ENCODE assay signal across 24 cellular contexts in genomic region chr19:6788896-6789295, GRCh38. TPM values are rescaled to one million over a fixed set of nuclear protein-coding genes. Genes with fewer than 3 reads are reported as not detected.
DNase-seq lines count a peak whose midpoint lies in the region; ATAC-seq and TF ChIP-seq lines count a peak whose summit lies in the region.
"Had no signal": no experiment of that assay in that cellular context is flagged by ENCODE, and none has a peak within 500 bp of the region (broad histone marks: within the 10 kb centered on the region; RNA-seq: fewer than 3 reads in every experiment).

No MANE protein-coding gene starts in this region.

- H3K9me3 ChIP-seq in CD4-positive, CD25-positive, alpha-beta regulatory T cell (ENCODE audit: control insufficient read depth in 2 of 2, low read length in 2 of 2), result no peaks in the 10 kb centered on the region
- H3K9me3 ChIP-seq in CD8-positive, alpha-beta T cell (ENCODE audit: low read length), result no peaks in the 10 kb centered on the region
- no peaks in the 10 kb centered on the region for H3K9me3 ChIP-seq in thyroid gland
- H3K9me3 ChIP-seq: BE2C had no signal

- intact Hi-C loops in CD8-positive, alpha-beta T cell (cut with DNase I, micrococcal nuclease), result loop anchor here in 1 of 2 experiments (2.0 kb wide), 1 partner anchor 16 kb away; the partner anchor contains the start of gene VAV1
- intact Hi-C loops in thyroid gland (cut with DNase I), result no loop called here

- no peak overlapping the region for H3K4me3 Mint-ChIP-seq in CD4-positive, CD25-positive, alpha-beta regulatory T cell
- H3K4me3 Mint-ChIP-seq in CD8-positive, alpha-beta T cell, result no peak overlapping the region
- peak overlapping the region in 7 of 10 donors; percentile 30 to 69 (median 55) for H3K4me3 Mint-ChIP-seq in naive thymus-derived CD8-positive, alpha-beta T cell
- H3K4me3 Mint-ChIP-seq: HFFc6 had no signal

- DNase-seq in CD4-positive, CD25-positive, alpha-beta regulatory T cell, result no peak
- DNase-seq in CD8-positive, alpha-beta T cell, result no peak
- no peak for DNase-seq in naive thymus-derived CD8-positive, alpha-beta T cell
- no peak for DNase-seq in thyroid gland
- DNase-seq in NCI-H526 treated with DMSO at 0.1 percent for 48 hours (lab: John Stamatoyannopoulos, UW), result no peak
- no peak for DNase-seq in effector CD4-positive, alpha-beta T cell
- DNase-seq: BE2C; DMS 273 treated with DMSO at 0.1 percent for 48 hours; GF-D8; GOT3; HFFc6; KG1; NCI-H1105; NCI-H1694 treated with DMSO at 0.1 percent for 48 hours; NCI-H345; NCI-H69; NK-92 treated with Interleukin-12 subunit alpha and Interleukin-12 subunit beta, amount 100 ng/mL, for 24 hours; SHP77 treated with DMSO at 0.1 percent for 48 hours had no signal

- 58 to 67% methylated on average over 4 of the region's 4 CpGs for WGBS in thyroid gland, 2 donors

- ATAC-seq in CD4-positive, CD25-positive, alpha-beta regulatory T cell (ENCODE audit: low read depth in 2 of 2), result no peak
- no peak for ATAC-seq in CD8-positive, alpha-beta T cell
- ATAC-seq in naive thymus-derived CD8-positive, alpha-beta T cell, result no peak
- ATAC-seq: HepG2, SK-N-SH treated with all-trans-retinoic acid at 6 μM for 48 hours had no signal

- peaks cover 7% of the 10 kb centered on the region for H3K4me1 ChIP-seq in CD4-positive, CD25-positive, alpha-beta regulatory T cell (ENCODE audit: control insufficient read depth, insufficient read depth, low read length, poor library complexity, severe bottlenecking)
- peaks cover 50% of the 10 kb centered on the region for H3K4me1 ChIP-seq in CD8-positive, alpha-beta T cell (ENCODE audit: insufficient read depth, low read length)
- no peaks in the 10 kb centered on the region for H3K4me1 ChIP-seq in thyroid gland
- H3K4me1 ChIP-seq: BE2C had no signal

- no peak for TF ChIP-seq POLR2A in thyroid gland (IDR thresholded peaks at IDR 0.05)

- H3K9me3 Mint-ChIP-seq in CD4-positive, CD25-positive, alpha-beta regulatory T cell, result no peaks in the 10 kb centered on the region
- no peaks in the 10 kb centered on the region for H3K9me3 Mint-ChIP-seq in CD8-positive, alpha-beta T cell
- peaks cover 0 to under 1% (median 0%) of the 10 kb centered on the region in 9 donors for H3K9me3 Mint-ChIP-seq in naive thymus-derived CD8-positive, alpha-beta T cell

- no peak for TF ChIP-seq CTCF in CD8-positive, alpha-beta T cell (IDR thresholded peaks at IDR 0.05)
- no peak for TF ChIP-seq CTCF in VCaP (conservative IDR thresholded peaks at IDR 0.05)
- TF ChIP-seq CTCF in thyroid gland (IDR thresholded peaks at IDR 0.05), result no peak

- no peak overlapping the region for H3K27ac ChIP-seq in CD4-positive, CD25-positive, alpha-beta regulatory T cell (ENCODE audit: insufficient read depth, low read length, poor library complexity, severe bottlenecking)
- H3K27ac ChIP-seq in CD8-positive, alpha-beta T cell (ENCODE audit: low read depth, low read length), result no peak overlapping the region
- H3K27ac ChIP-seq in VCaP (peak overlapping the region; percentile 39), thyroid gland (no peak overlapping the region)

- H3K36me3 Mint-ChIP-seq in CD4-positive, CD25-positive, alpha-beta regulatory T cell, result peaks cover 37% of the 10 kb centered on the region
- H3K36me3 Mint-ChIP-seq in CD8-positive, alpha-beta T cell, result peaks cover 65% of the 10 kb centered on the region
- peaks cover 0 to 58% (median 16%) of the 10 kb centered on the region in 3 donors for H3K36me3 Mint-ChIP-seq in naive thymus-derived CD8-positive, alpha-beta T cell

- H3K27me3 ChIP-seq in CD4-positive, CD25-positive, alpha-beta regulatory T cell (ENCODE audit: control insufficient read depth, insufficient read depth, low read length), result no peaks in the 10 kb centered on the region
- no peaks in the 10 kb centered on the region for H3K27me3 ChIP-seq in CD8-positive, alpha-beta T cell (ENCODE audit: insufficient read depth, low read length)
- H3K27me3 ChIP-seq in thyroid gland, result no peaks in the 10 kb centered on the region
- H3K27me3 ChIP-seq: BE2C had no signal

- no peak overlapping the region for H3K4me3 ChIP-seq in CD4-positive, CD25-positive, alpha-beta regulatory T cell (ENCODE audit: low read depth, low read length)
- H3K4me3 ChIP-seq in CD8-positive, alpha-beta T cell (ENCODE audit: low read depth, low read length), result no peak overlapping the region
- H3K4me3 ChIP-seq in thyroid gland (replicated peaks in 1 of 3), result no peak overlapping the region

- no peaks in the 10 kb centered on the region for H3K27me3 Mint-ChIP-seq in CD4-positive, CD25-positive, alpha-beta regulatory T cell
- no peaks in the 10 kb centered on the region for H3K27me3 Mint-ChIP-seq in CD8-positive, alpha-beta T cell (ENCODE audit: low read depth)
- H3K27me3 Mint-ChIP-seq in naive thymus-derived CD8-positive, alpha-beta T cell, result no peaks in the 10 kb centered on the region

- CTCF ChIA-PET in CD8-positive, alpha-beta T cell (lab: Charles Lee), result no interaction called here

- POLR2A ChIA-PET in CD8-positive, alpha-beta T cell (lab: Charles Lee), result no interaction called here
- POLR2A ChIA-PET in naive thymus-derived CD8-positive, alpha-beta T cell (lab: Charles Lee), result interaction anchor here (0.7 to 4.1 kb wide), 3 partner anchors 12 to 103 kb away, joined by 3 to 24 read pairs (median 3); no protein-coding TSS in a partner anchor

- peak overlapping the region in 2 of 3 donors; percentile 29 to 83 for H3K27ac Mint-ChIP-seq in CD4-positive, CD25-positive, alpha-beta regulatory T cell
- H3K27ac Mint-ChIP-seq in CD8-positive, alpha-beta T cell, result peak overlapping the region; percentile 79
- peak overlapping the region; percentile 77 to 90 (median 82) for H3K27ac Mint-ChIP-seq in naive thymus-derived CD8-positive, alpha-beta T cell
- H3K27ac Mint-ChIP-seq: HFFc6 had no signal

- H3K4me1 Mint-ChIP-seq in CD4-positive, CD25-positive, alpha-beta regulatory T cell, result peaks cover 6 to 72% (median 37%) of the 10 kb centered on the region in 4 donors
- peaks cover 69% of the 10 kb centered on the region for H3K4me1 Mint-ChIP-seq in CD8-positive, alpha-beta T cell (ENCODE audit: low read depth)
- H3K4me1 Mint-ChIP-seq in naive thymus-derived CD8-positive, alpha-beta T cell, result peaks cover 44 to 82% (median 77%) of the 10 kb centered on the region in 4 donors

- peaks cover 20% of the 10 kb centered on the region for H3K36me3 ChIP-seq in CD4-positive, CD25-positive, alpha-beta regulatory T cell (ENCODE audit: control insufficient read depth, insufficient read depth, low read length)
- peaks cover 4% of the 10 kb centered on the region for H3K36me3 ChIP-seq in CD8-positive, alpha-beta T cell (ENCODE audit: insufficient read depth, low read length)
- no peaks in the 10 kb centered on the region for H3K36me3 ChIP-seq in thyroid gland
- H3K36me3 ChIP-seq: BE2C had no signal

RNA-seq across cellular contexts. Expression of gene VAV1, which starts 16.4 kb away (rescaled TPM):
- total RNA-seq in CD4-positive, CD25-positive, alpha-beta regulatory T cell, result 117 TPM
- 10 to 100 TPM; 14.8 to 24.2 (median 21.8) TPM for polyA plus RNA-seq in CD4-positive, CD25-positive, alpha-beta regulatory T cell
- 10 to 100 TPM; 68.3 to 75.5 TPM for total RNA-seq in CD8-positive, alpha-beta T cell
- 10 to 100 TPM; 79.5 to 85.0 TPM for total RNA-seq in naive thymus-derived CD8-positive, alpha-beta T cell
- polyA plus RNA-seq in naive thymus-derived CD8-positive, alpha-beta T cell, result 10 to 100 TPM; 18.7 to 27.9 (median 19.9) TPM
- total RNA-seq in thyroid gland, result 1 to 10 TPM; 1.7 to 4.3 (median 2.6) TPM
- total RNA-seq: HepG2, HFFc6, MCF 10A had no signal
- polyA plus RNA-seq: AG04450, HepG2 had no signal

RNA-seq across cellular contexts. Expression of gene SH2D3A, which starts 21.7 kb away (rescaled TPM):
- total RNA-seq in CD4-positive, CD25-positive, alpha-beta regulatory T cell, result 46.2 TPM
- polyA plus RNA-seq in CD4-positive, CD25-positive, alpha-beta regulatory T cell, result 10 to 100 TPM; 19.5 to 26.5 (median 22.1) TPM
- 10 to 100 TPM; 33.5 to 38.8 TPM for total RNA-seq in CD8-positive, alpha-beta T cell
- total RNA-seq in naive thymus-derived CD8-positive, alpha-beta T cell, result 10 to 100 TPM; 45.8 to 46.5 TPM
- polyA plus RNA-seq in naive thymus-derived CD8-positive, alpha-beta T cell, result 10 to 100 TPM; 23.0 to 47.3 (median 35.7) TPM
- 10 to 100 TPM; 14.1 to 27.4 (median 20.7) TPM for total RNA-seq in thyroid gland
- total RNA-seq: HFFc6, RPMI7951 had no signal
- polyA plus RNA-seq: AG04450 had no signal

RNA-seq across cellular contexts. Expression of gene TRIP10, which starts 49.4 kb away (rescaled TPM):
- total RNA-seq in CD4-positive, CD25-positive, alpha-beta regulatory T cell, result 2.6 TPM
- polyA plus RNA-seq in CD4-positive, CD25-positive, alpha-beta regulatory T cell, result under 1 TPM in 3 of 4 donors, not detected in 1; 0.37 to 0.51 (median 0.38) TPM
- 1 to 10 TPM; 1.1 to 1.7 TPM for total RNA-seq in CD8-positive, alpha-beta T cell
- 1 to 10 TPM; 4.5 to 5.3 TPM for total RNA-seq in naive thymus-derived CD8-positive, alpha-beta T cell
- polyA plus RNA-seq in naive thymus-derived CD8-positive, alpha-beta T cell, result 1 to 10 TPM in 1 of 3 donors, under 1 TPM in 2; 0.64 to 1.0 (median 0.97) TPM
- total RNA-seq in thyroid gland, result 10 to 100 TPM; 48.9 to 65.8 (median 58.8) TPM

RNA-seq across cellular contexts. Expression of gene GPR108, which starts 51.5 kb away (rescaled TPM):
- 60.7 TPM for total RNA-seq in CD4-positive, CD25-positive, alpha-beta regulatory T cell
- polyA plus RNA-seq in CD4-positive, CD25-positive, alpha-beta regulatory T cell, result 10 to 100 TPM; 82.9 to 98.8 (median 87.4) TPM
- total RNA-seq in CD8-positive, alpha-beta T cell, result 10 to 100 TPM; 31.9 to 33.1 TPM
- total RNA-seq in naive thymus-derived CD8-positive, alpha-beta T cell, result 10 to 100 TPM; 56.8 to 58.3 TPM
- polyA plus RNA-seq in naive thymus-derived CD8-positive, alpha-beta T cell, result 10 to 100 TPM; 51.0 to 77.1 (median 58.0) TPM
- 100 to 1,000 TPM in 3 of 4 donors, 10 to 100 TPM in 1; 87.9 to 152 (median 116) TPM for total RNA-seq in thyroid gland

Comparison
In these comparisons a context has a peak if more than half of its experiments do, and no peak if none do; other contexts are left out.
1. H3K4me3 Mint-ChIP-seq: peak in naive thymus-derived CD8-positive, alpha-beta T cell (7 of 10); none in CD4-positive, CD25-positive, alpha-beta regulatory T cell (0 of 4) and CD8-positive, alpha-beta T cell (single experiment).
2. RNA of gene VAV1, which starts 16.4 kb away (total RNA-seq): 117 TPM in CD4-positive, CD25-positive, alpha-beta regulatory T cell (single experiment), 79.5 to 85.0 TPM in naive thymus-derived CD8-positive, alpha-beta T cell and 68.3 to 75.5 TPM in CD8-positive, alpha-beta T cell; 1.7 to 4.3 TPM in thyroid gland; every median in the first group is over 10 times any median in the second.
3. RNA of gene TRIP10, which starts 49.4 kb away (total RNA-seq): 48.9 to 65.8 TPM in thyroid gland; 4.5 to 5.3 TPM in naive thymus-derived CD8-positive, alpha-beta T cell, 2.6 TPM in CD4-positive, CD25-positive, alpha-beta regulatory T cell (single experiment) and 1.1 to 1.7 TPM in CD8-positive, alpha-beta T cell; every median in the first group is over 4 times any median in the second.
4. Peak in every context shown above with its lines, with median percentiles within 50 percentile points of each other: H3K27ac Mint-ChIP-seq.